1 cellular context compared by ENCODE assay signal in the genomic region with DNA sequence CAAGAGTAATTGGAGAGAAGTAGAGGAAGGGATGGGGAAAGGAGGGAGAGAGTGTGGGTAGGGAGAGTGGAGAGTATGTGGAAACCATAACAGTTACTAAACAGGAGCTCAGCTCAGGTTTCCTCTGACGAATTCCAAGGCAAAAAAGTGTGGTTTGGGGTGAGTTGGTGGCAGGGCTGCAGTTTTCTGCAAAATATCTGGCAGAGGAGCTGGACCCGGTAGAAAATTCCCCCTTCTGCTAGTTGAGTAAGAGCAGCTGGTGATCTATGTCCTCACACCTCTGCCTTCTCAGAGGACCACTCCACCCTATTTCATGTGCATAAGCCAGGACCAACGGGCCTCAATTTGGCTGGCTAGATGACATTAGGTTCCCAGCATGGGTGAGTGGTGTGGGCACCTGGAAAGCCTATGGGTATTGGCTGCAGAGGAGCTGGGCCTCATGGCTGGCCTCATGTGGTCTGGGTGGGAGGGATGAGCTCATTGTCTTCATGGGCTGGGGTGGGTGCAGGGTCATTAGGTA.
TF ChIP-seq lines count a peak whose summit lies in the region.

No MANE protein-coding gene starts in this region.

TF ChIP-seq in HEK293, 187 proteins besides CTCF, POLR2A, EP300 and RAD21 (continued from another document):
- TF ChIP-seq, protein P1, sequence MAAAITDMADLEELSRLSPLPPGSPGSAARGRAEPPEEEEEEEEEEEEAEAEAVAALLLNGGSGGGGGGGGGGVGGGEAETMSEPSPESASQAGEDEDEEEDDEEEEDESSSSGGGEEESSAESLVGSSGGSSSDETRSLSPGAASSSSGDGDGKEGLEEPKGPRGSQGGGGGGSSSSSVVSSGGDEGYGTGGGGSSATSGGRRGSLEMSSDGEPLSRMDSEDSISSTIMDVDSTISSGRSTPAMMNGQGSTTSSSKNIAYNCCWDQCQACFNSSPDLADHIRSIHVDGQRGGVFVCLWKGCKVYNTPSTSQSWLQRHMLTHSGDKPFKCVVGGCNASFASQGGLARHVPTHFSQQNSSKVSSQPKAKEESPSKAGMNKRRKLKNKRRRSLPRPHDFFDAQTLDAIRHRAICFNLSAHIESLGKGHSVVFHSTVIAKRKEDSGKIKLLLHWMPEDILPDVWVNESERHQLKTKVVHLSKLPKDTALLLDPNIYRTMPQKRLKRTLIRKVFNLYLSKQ (tag by site-specific recombination; IDR thresholded peaks at IDR 0.05; ENCODE audit: borderline replicate concordance), result no peak
- TF ChIP-seq ZNF791 (tag by site-specific recombination; IDR thresholded peaks at IDR 0.05) (no peak), ZNF24 (tag by site-specific recombination; IDR thresholded peaks at IDR 0.05) (no peak), WT1 (tag by site-specific recombination; IDR thresholded peaks at IDR 0.05) (no peak), ZBTB21 (tag by site-specific recombination; IDR thresholded peaks at IDR 0.05) (no peak)
TF ChIP-seq in HEK293: peak in this region for 3.
